ENCODE assay signal across 21 cellular contexts in the genomic region with DNA sequence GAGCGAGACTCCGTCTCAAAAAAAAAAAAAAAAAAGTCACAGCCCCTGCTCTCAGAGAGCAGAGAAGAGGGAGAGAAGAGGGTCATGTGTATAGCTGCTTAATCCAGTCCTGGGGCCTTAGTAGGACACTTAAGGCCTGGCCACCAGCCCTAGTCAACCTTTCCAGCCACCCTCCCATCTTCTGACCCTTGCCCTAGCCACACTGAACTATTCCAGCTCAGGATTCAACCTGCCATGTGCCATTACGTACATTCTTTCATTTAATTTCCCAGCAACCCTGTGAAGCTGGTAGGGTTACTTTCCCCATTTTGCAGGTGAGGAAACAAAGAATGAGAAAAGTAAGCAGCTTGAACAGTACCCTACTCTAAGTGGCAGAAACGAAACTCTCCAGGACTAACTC. TPM values are rescaled to one million over a fixed set of nuclear protein-coding genes. Genes with fewer than 3 reads are reported as not detected.
"Had no signal": no experiment of that assay in that cellular context is flagged by ENCODE, and none has a peak within 500 bp of the region (broad histone marks: within the 10 kb centered on the region; RNA-seq: fewer than 3 reads in every experiment).

No MANE protein-coding gene starts in this region.

- H3K9me3 ChIP-seq: esophagus squamous epithelium, heart right ventricle, mucosa of descending colon, neutrophil, spleen, testis had no signal

- H3K9me3 Mint-ChIP-seq: activated CD4-positive, alpha-beta T cell treated with anti-CD3 and anti-CD28 coated beads, Interleukin-2, amount 10 ng/mL, durations not matched to agents 24 days and 14 days; activated naive CD8-positive, alpha-beta T cell treated with anti-CD3 and anti-CD28 coated beads, Interleukin-2, amount 10 ng/mL, durations not matched to agents 7 days and 5 days; activated T-cell treated with anti-CD3 and anti-CD28 coated beads, Interleukin-2, amount 50 U/mL, for 24 hours; activated T-helper 2 cell treated with anti-CD3 and anti-CD28 coated beads, Interferon-gamma antibody, Interleukin-2, Interleukin-4, amounts not matched to agents 10 μg/mL and 5 μg/mL and 100 μg/mL, durations not matched to agents 14 hours and 24 hours and 36 hours; effector memory CD8-positive, alpha-beta T cell; immature natural killer cell; naive B cell; stimulated activated memory B cell treated with anti-CD40 and anti-IgM and Interleukin-4, amounts not matched to agents 10 μg/mL and 1 μg/mL and 100 μg/mL, for 72 hours had no signal

- H3K4me3 Mint-ChIP-seq: activated CD4-positive, alpha-beta T cell treated with anti-CD3 and anti-CD28 coated beads, Interleukin-2, amount 10 ng/mL, durations not matched to agents 24 days and 14 days; activated CD8-positive, alpha-beta T cell treated with anti-CD3 and anti-CD28 coated beads, Interleukin-2, amount 10 ng/mL, durations not matched to agents 7 days and 5 days; activated naive CD8-positive, alpha-beta T cell treated with anti-CD3 and anti-CD28 coated beads, Interleukin-2, amount 10 ng/mL, durations not matched to agents 7 days and 5 days; activated T-cell treated with anti-CD3 and anti-CD28 coated beads, Interleukin-2, amount 50 U/mL, for 24 hours; effector memory CD8-positive, alpha-beta T cell; immature natural killer cell; stimulated activated memory B cell treated with anti-CD40 and anti-IgM and Interleukin-4, amounts not matched to agents 10 μg/mL and 1 μg/mL and 100 μg/mL, for 72 hours had no signal

- H3K27ac Mint-ChIP-seq: activated CD4-positive, alpha-beta T cell treated with anti-CD3 and anti-CD28 coated beads, Interleukin-2, amount 10 ng/mL, durations not matched to agents 24 days and 14 days; activated CD8-positive, alpha-beta T cell treated with anti-CD3 and anti-CD28 coated beads, Interleukin-2, amount 10 ng/mL, durations not matched to agents 7 days and 5 days; activated naive CD8-positive, alpha-beta T cell treated with anti-CD3 and anti-CD28 coated beads, Interleukin-2, amount 10 ng/mL, durations not matched to agents 7 days and 5 days; activated T-cell treated with anti-CD3 and anti-CD28 coated beads, Interleukin-2, amount 50 U/mL, for 24 hours; activated T-helper 2 cell treated with anti-CD3 and anti-CD28 coated beads, Interferon-gamma antibody, Interleukin-2, Interleukin-4, amounts not matched to agents 10 μg/mL and 5 μg/mL and 100 μg/mL, durations not matched to agents 14 hours and 24 hours and 36 hours; effector memory CD8-positive, alpha-beta T cell; stimulated activated memory B cell treated with anti-CD40 and anti-IgM and Interleukin-4, amounts not matched to agents 10 μg/mL and 1 μg/mL and 100 μg/mL, for 72 hours had no signal

- H3K4me3 ChIP-seq: esophagus squamous epithelium, heart right ventricle, mucosa of descending colon, spleen, testis had no signal

- H3K27ac ChIP-seq: esophagus squamous epithelium, heart right ventricle, neutrophil, spleen had no signal

- H3K27me3 ChIP-seq: testis had no signal

- H3K36me3 ChIP-seq: esophagus squamous epithelium, heart right ventricle, neutrophil, spleen had no signal

- H3K36me3 Mint-ChIP-seq: activated naive CD8-positive, alpha-beta T cell treated with anti-CD3 and anti-CD28 coated beads, Interleukin-2, amount 10 ng/mL, durations not matched to agents 7 days and 5 days; immature natural killer cell; naive B cell; stimulated activated memory B cell treated with anti-CD40 and anti-IgM and Interleukin-4, amounts not matched to agents 10 μg/mL and 1 μg/mL and 100 μg/mL, for 72 hours had no signal

- DNase-seq: activated CD4-positive, alpha-beta T cell treated with anti-CD3 and anti-CD28 coated beads, Interleukin-2, amount 10 ng/mL, durations not matched to agents 24 days and 14 days; activated CD8-positive, alpha-beta T cell treated with anti-CD3 and anti-CD28 coated beads, Interleukin-2, amount 10 ng/mL, durations not matched to agents 7 days and 5 days; activated naive CD4-positive, alpha-beta T cell treated with Interleukin-2 at 50 U/mL for 16 hours; activated naive CD8-positive, alpha-beta T cell treated with anti-CD3 and anti-CD28 coated beads, Interleukin-2, amount 10 ng/mL, durations not matched to agents 7 days and 5 days; activated T-cell treated with anti-CD3 and anti-CD28 coated beads, Interleukin-2, amount 50 U/mL, for 24 hours; amygdala; effector memory CD8-positive, alpha-beta T cell; esophagus squamous epithelium; heart right ventricle; immature natural killer cell; kidney glomerular epithelial cell; left ventricle myocardium superior; mucosa of descending colon; naive B cell; spleen; stimulated activated CD4-positive, alpha-beta T cell treated with anti-CD3 and anti-CD28 coated beads, Interleukin-4, amount 100 ng/mL, for 4 hours; T-helper 9 cell had no signal

- H3K4me1 Mint-ChIP-seq: activated CD4-positive, alpha-beta T cell treated with anti-CD3 and anti-CD28 coated beads, Interleukin-2, amount 10 ng/mL, durations not matched to agents 24 days and 14 days; activated naive CD8-positive, alpha-beta T cell treated with anti-CD3 and anti-CD28 coated beads, Interleukin-2, amount 10 ng/mL, durations not matched to agents 7 days and 5 days; stimulated activated memory B cell treated with anti-CD40 and anti-IgM and Interleukin-4, amounts not matched to agents 10 μg/mL and 1 μg/mL and 100 μg/mL, for 72 hours had no signal

RNA-seq across cellular contexts. Expression of gene FOXO6, which starts 9.0 kb away (rescaled TPM):
- total RNA-seq: activated CD4-positive, alpha-beta T cell treated with anti-CD3 and anti-CD28 coated beads, Interleukin-2, amount 10 ng/mL, durations not matched to agents 24 days and 14 days; activated naive CD8-positive, alpha-beta T cell treated with anti-CD3 and anti-CD28 coated beads, Interleukin-2, amount 10 ng/mL, durations not matched to agents 7 days and 5 days had no signal
- polyA plus RNA-seq: immature natural killer cell had no signal
